ENCODE assay signal across 1 cellular context in genomic region chr16:8660841-8661301, GRCh38.
TF ChIP-seq lines count a peak whose summit lies in the region.

No MANE protein-coding gene starts in this region.

TF ChIP-seq in HepG2, 621 proteins besides CTCF, POLR2A, EP300 and RAD21 (continued from another document and continues in another):
- TF ChIP-seq AHDC1 (CRISPR knock-in tag; IDR thresholded peaks at IDR 0.05; ENCODE audit: borderline replicate concordance), result no peak
- peak; percentile 26; the same call in 1 of the 2 replicates for TF ChIP-seq ZHX1 (CRISPR knock-in tag; IDR thresholded peaks at IDR 0.05; ENCODE audit: low read depth)
- no peak for TF ChIP-seq ZNF615 (CRISPR knock-in tag; IDR thresholded peaks at IDR 0.05; ENCODE audit: borderline replicate concordance)
- TF ChIP-seq ARHGAP35 (CRISPR knock-in tag; IDR thresholded peaks at IDR 0.05; ENCODE audit: borderline replicate concordance), result no peak
- TF ChIP-seq ARNT2 (CRISPR knock-in tag; IDR thresholded peaks at IDR 0.05; ENCODE audit: low read depth), result no peak
- TF ChIP-seq ZFYVE20 (CRISPR knock-in tag; IDR thresholded peaks at IDR 0.05; ENCODE audit: borderline replicate concordance, low read depth), result no peak
- no peak; the same call in 1 of the 2 replicates for TF ChIP-seq CEBPG (CRISPR knock-in tag; IDR thresholded peaks at IDR 0.05)
- TF ChIP-seq EED (CRISPR knock-in tag; IDR thresholded peaks at IDR 0.05), result no peak; the same call in 1 of the 2 replicates
- no peak for TF ChIP-seq HINFP (CRISPR knock-in tag; IDR thresholded peaks at IDR 0.05; ENCODE audit: low read depth)
- no peak for TF ChIP-seq PHF5A (CRISPR knock-in tag; IDR thresholded peaks at IDR 0.05; ENCODE audit: low read depth, unreplicated experiment)
- TF ChIP-seq ZNF556 (CRISPR knock-in tag; IDR thresholded peaks at IDR 0.05; ENCODE audit: borderline replicate concordance), result no peak
- TF ChIP-seq ZNF607 (CRISPR knock-in tag; IDR thresholded peaks at IDR 0.05; ENCODE audit: borderline replicate concordance), result 0 out of 2 replicates have a peak, but pooled peaks have one; percentile 51
- TF ChIP-seq REPIN1 (CRISPR knock-in tag; IDR thresholded peaks at IDR 0.05; ENCODE audit: borderline replicate concordance, low read depth), result peak; percentile 70; the same call in 1 of the 2 replicates
- no peak for TF ChIP-seq SMAD9 (CRISPR knock-in tag; IDR thresholded peaks at IDR 0.05)
- TF ChIP-seq GLMP (CRISPR knock-in tag; IDR thresholded peaks at IDR 0.05; ENCODE audit: borderline replicate concordance), result no peak
- TF ChIP-seq SIX1 (CRISPR knock-in tag; IDR thresholded peaks at IDR 0.05; ENCODE audit: borderline replicate concordance), result no peak
- no peak; the same call in 1 of the 2 replicates for TF ChIP-seq MED1 (CRISPR knock-in tag; IDR thresholded peaks at IDR 0.05)
- no peak for TF ChIP-seq MTA3 (CRISPR knock-in tag; IDR thresholded peaks at IDR 0.05)
- 0 out of 2 replicates have a peak, but pooled peaks have one; percentile 19 for TF ChIP-seq ESRRA (CRISPR knock-in tag; IDR thresholded peaks at IDR 0.05; ENCODE audit: low read depth)
- TF ChIP-seq KDM1A (CRISPR knock-in tag; IDR thresholded peaks at IDR 0.05), result no peak
- no peak for TF ChIP-seq NCOA5 (CRISPR knock-in tag; IDR thresholded peaks at IDR 0.05)
- no peak for TF ChIP-seq SKIL (CRISPR knock-in tag; IDR thresholded peaks at IDR 0.05; ENCODE audit: borderline replicate concordance)
- TF ChIP-seq JARID2 (CRISPR knock-in tag; IDR thresholded peaks at IDR 0.05; ENCODE audit: insufficient replicate concordance), result no peak
- TF ChIP-seq ZNF124 (CRISPR knock-in tag; IDR thresholded peaks at IDR 0.05), result 0 out of 2 replicates have a peak, but pooled peaks have one; percentile 61
- no peak for TF ChIP-seq ZNF3 (CRISPR knock-in tag; IDR thresholded peaks at IDR 0.05)
- no peak for TF ChIP-seq ZBTB4 (CRISPR knock-in tag; IDR thresholded peaks at IDR 0.05; ENCODE audit: borderline replicate concordance)
- TF ChIP-seq ZNF713 (CRISPR knock-in tag; IDR thresholded peaks at IDR 0.05), result 0 out of 2 replicates have a peak, but pooled peaks have one; percentile 61
- TF ChIP-seq HNRNPLL (IDR thresholded peaks at IDR 0.05; ENCODE audit: low read depth, low read length, poor library complexity, severe bottlenecking), result peak; percentile 28
- TF ChIP-seq ZNF24 (IDR thresholded peaks at IDR 0.05), result no peak
- TF ChIP-seq FOXK1 (CRISPR knock-in tag; IDR thresholded peaks at IDR 0.05; ENCODE audit: borderline replicate concordance, low read depth), result no peak
- TF ChIP-seq JDP2 (CRISPR knock-in tag; IDR thresholded peaks at IDR 0.05; ENCODE audit: borderline replicate concordance), result no peak
- peak; percentile 44; the same call in 1 of the 2 replicates for TF ChIP-seq SP4 (CRISPR knock-in tag; IDR thresholded peaks at IDR 0.05)
- TF ChIP-seq ZNF704 (CRISPR knock-in tag; IDR thresholded peaks at IDR 0.05; ENCODE audit: borderline replicate concordance), result no peak
- no peak for TF ChIP-seq NFYB (CRISPR knock-in tag; IDR thresholded peaks at IDR 0.05)
- TF ChIP-seq TBX2 (CRISPR knock-in tag; IDR thresholded peaks at IDR 0.05; ENCODE audit: borderline replicate concordance), result peak; percentile 61
- TF ChIP-seq REXO4 (CRISPR knock-in tag; IDR thresholded peaks at IDR 0.05; ENCODE audit: borderline replicate concordance), result no peak
- TF ChIP-seq ZBTB2 (CRISPR knock-in tag; IDR thresholded peaks at IDR 0.05; ENCODE audit: low read depth), result no peak
- TF ChIP-seq NAIF1 (CRISPR knock-in tag; IDR thresholded peaks at IDR 0.05; ENCODE audit: borderline replicate concordance), result no peak
- no peak for TF ChIP-seq FOXA1 (IDR thresholded peaks at IDR 0.05)
- TF ChIP-seq FOXA1 (CRISPR knock-in tag; IDR thresholded peaks at IDR 0.05), result 0 out of 2 replicates have a peak, but pooled peaks have one; percentile 44
- peak; percentile 17 for TF ChIP-seq SKI (IDR thresholded peaks at IDR 0.05; ENCODE audit: partially characterized antibody)
- TF ChIP-seq CENPBD1 (CRISPR knock-in tag; IDR thresholded peaks at IDR 0.05; ENCODE audit: borderline replicate concordance, low read depth), result no peak
- TF ChIP-seq ZSCAN20 (CRISPR knock-in tag; IDR thresholded peaks at IDR 0.05; ENCODE audit: borderline replicate concordance), result no peak
- TF ChIP-seq CBX5 (CRISPR knock-in tag; IDR thresholded peaks at IDR 0.05; ENCODE audit: borderline replicate concordance), result peak; percentile 31; the same call in 1 of the 2 replicates
- TF ChIP-seq ZNF766 (CRISPR knock-in tag; IDR thresholded peaks at IDR 0.05; ENCODE audit: borderline replicate concordance), result no peak
